15 cellular contexts compared by ENCODE assay signal in the genomic region with DNA sequence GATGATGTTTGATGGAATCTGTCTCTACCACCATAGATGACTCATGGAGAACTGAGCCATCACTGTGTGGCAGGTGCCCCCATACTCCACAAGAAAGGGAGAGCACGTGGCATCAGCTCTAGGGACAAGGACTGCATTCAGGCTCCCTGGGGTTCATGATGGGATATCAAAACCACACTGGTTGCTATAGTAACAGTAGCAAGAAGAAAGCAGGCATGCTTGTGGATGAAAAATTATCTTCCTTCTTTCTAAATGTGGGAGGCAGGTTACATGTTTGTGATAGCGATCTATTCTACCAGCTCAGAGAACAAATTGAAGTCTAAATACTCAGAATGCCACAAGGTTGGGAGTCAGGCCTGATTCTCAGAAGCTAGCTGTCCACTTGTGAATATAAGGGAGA.
DNase-seq lines count a peak whose midpoint lies in the region; ATAC-seq lines count a peak whose summit lies in the region.
"Had no signal": no experiment of that assay in that cellular context is flagged by ENCODE, and none has a peak within 500 bp of the region (broad histone marks: within the 10 kb centered on the region; RNA-seq: fewer than 3 reads in every experiment).

No MANE protein-coding gene starts in this region.

- no peaks in the 10 kb centered on the region for H3K9me3 ChIP-seq in neuron (ENCODE audit: low read length)
- H3K9me3 ChIP-seq: Caco-2, right atrium auricular region had no signal

- no peak overlapping the region for H3K4me3 ChIP-seq in Jurkat, Clone E6-1 (ENCODE audit: low read length)
- no peak overlapping the region for H3K4me3 ChIP-seq in neuron (ENCODE audit: low read length)
- H3K4me3 ChIP-seq: right atrium auricular region had no signal

- H3K36me3 ChIP-seq in neuron (ENCODE audit: insufficient read depth, low read length), result no peaks in the 10 kb centered on the region

- H3K4me1 ChIP-seq in neuron (ENCODE audit: insufficient read depth, low read length), result peaks cover 10% of the 10 kb centered on the region

- peak overlapping the region; percentile 17 for H3K27ac ChIP-seq in angular gyrus (ENCODE audit: low read depth, low read length)
- H3K27ac ChIP-seq: right atrium auricular region, RWPE1 had no signal

- DNase-seq in NCI-H748 (lab: John Stamatoyannopoulos, UW; ENCODE audit: unreplicated experiment), result peak; percentile 14
- no peak for DNase-seq in NCI-H748 treated with DMSO at 0.1 percent for 48 hours (lab: John Stamatoyannopoulos, UW)
- peak; percentile 14 for DNase-seq in Jurkat, Clone E6-1 (ENCODE audit: low read depth, low spot score)
- DNase-seq in NCI-H187 treated with DMSO at 0.1 percent for 48 hours (lab: John Stamatoyannopoulos, UW), result no peak
- DNase-seq in CD1c-positive myeloid dendritic cell (ENCODE audit: extremely low spot score), result no peak
- no peak for DNase-seq in sciatic nerve (ENCODE audit: low spot score)
- DNase-seq: activated CD4-positive, alpha-beta T cell treated with anti-CD3 and anti-CD28 coated beads, Interleukin-2, amount 50 U/mL, for 4 hours; activated T-cell treated with anti-CD3 and anti-CD28 coated beads, Interleukin-2, amount 50 U/mL, for 72 hours; Caco-2; NCI-H2081; NK-92 treated with Interleukin-12 subunit alpha and Interleukin-12 subunit beta, amount 100 ng/mL, for 24 hours had no signal

- ATAC-seq in sciatic nerve, result no peak
- ATAC-seq: activated T-cell treated with anti-CD3 and anti-CD28 coated beads, Interleukin-2, amount 50 U/mL, for 72 hours had no signal

- H2AFZ ChIP-seq in neuron (ENCODE audit: low read depth, low read length), result peak overlapping the region; percentile 13

- intact Hi-C loops in sciatic nerve (cut with DNase I), result no loop called here

- no peaks in the 10 kb centered on the region for H3K27me3 ChIP-seq in neuron (ENCODE audit: insufficient read depth, low read length)
- H3K27me3 ChIP-seq: right atrium auricular region had no signal

Comparison
In these comparisons a context has a peak if more than half of its experiments do, and no peak if none do; other contexts are left out.
1. DNase-seq: peak in NCI-H748 (single experiment) and Jurkat, Clone E6-1 (single experiment); none in NCI-H748 treated with DMSO at 0.1 percent for 48 hours (single experiment), NCI-H187 treated with DMSO at 0.1 percent for 48 hours (single experiment), CD1c-positive myeloid dendritic cell (single experiment) and sciatic nerve (single experiment).